Comparison of ENCODE assay signal across 1 cellular context in the genomic region with DNA sequence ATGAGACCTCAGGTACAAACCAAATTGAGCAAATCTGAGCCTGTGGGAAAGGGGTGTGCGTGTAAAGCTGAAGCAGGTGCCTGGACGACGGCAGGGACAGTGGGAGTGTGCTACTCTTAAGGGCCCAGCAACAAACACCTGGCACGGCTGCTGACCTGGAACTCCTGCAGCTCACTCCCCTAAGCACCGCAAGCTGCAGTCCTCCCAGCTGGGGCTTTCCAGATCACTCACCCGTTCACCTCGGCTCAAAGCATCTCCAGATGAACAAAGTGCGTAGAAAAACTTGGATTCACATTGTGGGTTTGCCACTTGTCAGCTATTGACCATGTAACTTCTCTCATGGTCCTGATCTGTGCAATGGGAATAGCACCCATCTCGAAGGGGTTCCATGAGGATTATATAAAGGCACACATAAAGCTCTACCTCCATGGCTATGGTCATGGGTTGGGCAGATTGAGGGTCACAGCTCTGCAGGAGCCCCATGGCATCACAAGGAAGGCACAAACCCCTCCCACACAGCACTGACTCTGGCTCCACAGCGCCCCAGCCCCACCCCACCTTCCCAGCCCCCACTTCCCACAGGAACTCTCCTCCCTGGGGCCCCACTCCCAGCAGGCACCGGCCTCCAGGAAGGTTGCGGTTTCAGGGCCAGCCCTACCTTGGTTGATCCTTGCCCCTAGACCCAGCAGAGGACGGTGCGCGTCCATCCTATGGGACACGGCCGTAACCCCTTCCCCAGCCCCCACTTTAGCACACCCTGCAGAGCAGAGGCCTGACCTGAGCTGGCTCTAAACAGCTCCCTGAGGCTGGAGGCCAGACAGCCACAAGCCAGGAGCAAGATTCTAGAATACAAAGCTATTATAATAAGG.
TF ChIP-seq lines count a peak whose summit lies in the region.

No MANE protein-coding gene starts in this region.

TF ChIP-seq in GM12878, 131 proteins besides CTCF, POLR2A, EP300 and RAD21 (continues in another document):
- no peak; the same call in 1 of the 2 replicates for TF ChIP-seq POLR2AphosphoS5 (IDR thresholded peaks at IDR 0.05; ENCODE audit: low read length)
- 0 out of 2 replicates have a peak, but pooled peaks have one; percentile 27 for TF ChIP-seq SMC3 (IDR thresholded peaks at IDR 0.05; ENCODE audit: borderline replicate concordance, low read length)
- no peak for TF ChIP-seq EGR1 (IDR thresholded peaks at IDR 0.05; ENCODE audit: borderline replicate concordance in 1 of 2, low read depth in 2 of 2, low read length in 2 of 2)
- TF ChIP-seq YY1 (IDR thresholded peaks at IDR 0.05; ENCODE audit: low read depth, low read length): peak; percentile 14; the same call in 1 of the 2 replicates
- peak; percentile 73; the same call in 1 of the 2 replicates for TF ChIP-seq FOXM1 (IDR thresholded peaks at IDR 0.05; ENCODE audit: low read depth, low read length)
- peak; percentile 59 to 61; a peak in 1 of 4 replicates for TF ChIP-seq BHLHE40 (IDR thresholded peaks at IDR 0.05; ENCODE audit: borderline replicate concordance in 1 of 2, low read depth in 2 of 2, low read length in 1 of 2)
- no peak for TF ChIP-seq SIN3A (IDR thresholded peaks at IDR 0.05; ENCODE audit: low read depth, low read length)
- TF ChIP-seq RBBP5 (conservative IDR thresholded peaks at IDR 0.05): no peak
- TF ChIP-seq, protein P1, sequence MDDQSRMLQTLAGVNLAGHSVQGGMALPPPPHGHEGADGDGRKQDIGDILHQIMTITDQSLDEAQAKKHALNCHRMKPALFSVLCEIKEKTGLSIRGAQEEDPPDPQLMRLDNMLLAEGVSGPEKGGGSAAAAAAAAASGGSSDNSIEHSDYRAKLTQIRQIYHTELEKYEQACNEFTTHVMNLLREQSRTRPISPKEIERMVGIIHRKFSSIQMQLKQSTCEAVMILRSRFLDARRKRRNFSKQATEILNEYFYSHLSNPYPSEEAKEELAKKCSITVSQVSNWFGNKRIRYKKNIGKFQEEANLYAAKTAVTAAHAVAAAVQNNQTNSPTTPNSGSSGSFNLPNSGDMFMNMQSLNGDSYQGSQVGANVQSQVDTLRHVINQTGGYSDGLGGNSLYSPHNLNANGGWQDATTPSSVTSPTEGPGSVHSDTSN (IDR thresholded peaks at IDR 0.05; ENCODE audit: insufficient replicate concordance, low read depth, low read length): no peak
- TF ChIP-seq KAT2A (conservative IDR thresholded peaks at IDR 0.05; ENCODE audit: control insufficient read depth, low read depth, low read length): no peak
- TF ChIP-seq ATF7 (IDR thresholded peaks at IDR 0.05; ENCODE audit: low read depth): no peak
- TF ChIP-seq, protein P2, sequence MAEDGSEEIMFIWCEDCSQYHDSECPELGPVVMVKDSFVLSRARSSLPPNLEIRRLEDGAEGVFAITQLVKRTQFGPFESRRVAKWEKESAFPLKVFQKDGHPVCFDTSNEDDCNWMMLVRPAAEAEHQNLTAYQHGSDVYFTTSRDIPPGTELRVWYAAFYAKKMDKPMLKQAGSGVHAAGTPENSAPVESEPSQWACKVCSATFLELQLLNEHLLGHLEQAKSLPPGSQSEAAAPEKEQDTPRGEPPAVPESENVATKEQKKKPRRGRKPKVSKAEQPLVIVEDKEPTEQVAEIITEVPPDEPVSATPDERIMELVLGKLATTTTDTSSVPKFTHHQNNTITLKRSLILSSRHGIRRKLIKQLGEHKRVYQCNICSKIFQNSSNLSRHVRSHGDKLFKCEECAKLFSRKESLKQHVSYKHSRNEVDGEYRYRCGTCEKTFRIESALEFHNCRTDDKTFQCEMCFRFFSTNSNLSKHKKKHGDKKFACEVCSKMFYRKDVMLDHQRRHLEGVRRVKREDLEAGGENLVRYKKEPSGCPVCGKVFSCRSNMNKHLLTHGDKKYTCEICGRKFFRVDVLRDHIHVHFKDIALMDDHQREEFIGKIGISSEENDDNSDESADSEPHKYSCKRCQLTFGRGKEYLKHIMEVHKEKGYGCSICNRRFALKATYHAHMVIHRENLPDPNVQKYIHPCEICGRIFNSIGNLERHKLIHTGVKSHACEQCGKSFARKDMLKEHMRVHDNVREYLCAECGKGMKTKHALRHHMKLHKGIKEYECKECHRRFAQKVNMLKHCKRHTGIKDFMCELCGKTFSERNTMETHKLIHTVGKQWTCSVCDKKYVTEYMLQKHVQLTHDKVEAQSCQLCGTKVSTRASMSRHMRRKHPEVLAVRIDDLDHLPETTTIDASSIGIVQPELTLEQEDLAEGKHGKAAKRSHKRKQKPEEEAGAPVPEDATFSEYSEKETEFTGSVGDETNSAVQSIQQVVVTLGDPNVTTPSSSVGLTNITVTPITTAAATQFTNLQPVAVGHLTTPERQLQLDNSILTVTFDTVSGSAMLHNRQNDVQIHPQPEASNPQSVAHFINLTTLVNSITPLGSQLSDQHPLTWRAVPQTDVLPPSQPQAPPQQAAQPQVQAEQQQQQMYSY (CRISPR knock-in tag; IDR thresholded peaks at IDR 0.05): no peak
- no peak for TF ChIP-seq TBL1XR1 (IDR thresholded peaks at IDR 0.05; ENCODE audit: low read depth, low read length)
- TF ChIP-seq MTA2 (IDR thresholded peaks at IDR 0.05; ENCODE audit: low read depth): no peak
- no peak for TF ChIP-seq NRF1 (conservative IDR thresholded peaks at IDR 0.05; ENCODE audit: low read depth, low read length)
- TF ChIP-seq IKZF1 (conservative IDR thresholded peaks at IDR 0.05): peak; percentile 87
- TF ChIP-seq, protein P3, sequence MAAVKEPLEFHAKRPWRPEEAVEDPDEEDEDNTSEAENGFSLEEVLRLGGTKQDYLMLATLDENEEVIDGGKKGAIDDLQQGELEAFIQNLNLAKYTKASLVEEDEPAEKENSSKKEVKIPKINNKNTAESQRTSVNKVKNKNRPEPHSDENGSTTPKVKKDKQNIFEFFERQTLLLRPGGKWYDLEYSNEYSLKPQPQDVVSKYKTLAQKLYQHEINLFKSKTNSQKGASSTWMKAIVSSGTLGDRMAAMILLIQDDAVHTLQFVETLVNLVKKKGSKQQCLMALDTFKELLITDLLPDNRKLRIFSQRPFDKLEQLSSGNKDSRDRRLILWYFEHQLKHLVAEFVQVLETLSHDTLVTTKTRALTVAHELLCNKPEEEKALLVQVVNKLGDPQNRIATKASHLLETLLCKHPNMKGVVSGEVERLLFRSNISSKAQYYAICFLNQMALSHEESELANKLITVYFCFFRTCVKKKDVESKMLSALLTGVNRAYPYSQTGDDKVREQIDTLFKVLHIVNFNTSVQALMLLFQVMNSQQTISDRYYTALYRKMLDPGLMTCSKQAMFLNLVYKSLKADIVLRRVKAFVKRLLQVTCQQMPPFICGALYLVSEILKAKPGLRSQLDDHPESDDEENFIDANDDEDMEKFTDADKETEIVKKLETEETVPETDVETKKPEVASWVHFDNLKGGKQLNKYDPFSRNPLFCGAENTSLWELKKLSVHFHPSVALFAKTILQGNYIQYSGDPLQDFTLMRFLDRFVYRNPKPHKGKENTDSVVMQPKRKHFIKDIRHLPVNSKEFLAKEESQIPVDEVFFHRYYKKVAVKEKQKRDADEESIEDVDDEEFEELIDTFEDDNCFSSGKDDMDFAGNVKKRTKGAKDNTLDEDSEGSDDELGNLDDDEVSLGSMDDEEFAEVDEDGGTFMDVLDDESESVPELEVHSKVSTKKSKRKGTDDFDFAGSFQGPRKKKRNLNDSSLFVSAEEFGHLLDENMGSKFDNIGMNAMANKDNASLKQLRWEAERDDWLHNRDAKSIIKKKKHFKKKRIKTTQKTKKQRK (IDR thresholded peaks at IDR 0.05; ENCODE audit: low read depth, low read length): no peak
- peak; percentile 78; the same call in 1 of the 2 replicates for TF ChIP-seq MTA3 (IDR thresholded peaks at IDR 0.05; ENCODE audit: borderline replicate concordance, low read length)
- no peak for TF ChIP-seq ZNF217 (IDR thresholded peaks at IDR 0.05)
- TF ChIP-seq SREBF1 (IDR thresholded peaks at IDR 0.05; ENCODE audit: low read length): no peak
- TF ChIP-seq HDAC2 (IDR thresholded peaks at IDR 0.05): no peak
- peak; percentile 75; the same call in 1 of the 2 replicates for TF ChIP-seq NFIC (IDR thresholded peaks at IDR 0.05; ENCODE audit: low read depth, low read length)
- TF ChIP-seq CBFB (IDR thresholded peaks at IDR 0.05; ENCODE audit: low read depth): peak; percentile 39
- TF ChIP-seq IKZF2 (IDR thresholded peaks at IDR 0.05): peak; percentile 70 to 71; a peak in 3 of 4 replicates
- TF ChIP-seq EED (IDR thresholded peaks at IDR 0.05; ENCODE audit: low read depth): peak; percentile 94
- TF ChIP-seq RELA (IDR thresholded peaks at IDR 0.05; ENCODE audit: borderline replicate concordance, partially characterized antibody): no peak
- TF ChIP-seq SP1 (IDR thresholded peaks at IDR 0.05; ENCODE audit: low read depth, low read length): peak; percentile 71
- TF ChIP-seq CHD2 (IDR thresholded peaks at IDR 0.05; ENCODE audit: borderline replicate concordance, low read depth, low read length): no peak
- TF ChIP-seq RB1 (IDR thresholded peaks at IDR 0.05; ENCODE audit: borderline replicate concordance): no peak
- peak; percentile 76 for TF ChIP-seq CBX5 (IDR thresholded peaks at IDR 0.05; ENCODE audit: low read depth)
- no peak for TF ChIP-seq ZNF274 (IDR thresholded peaks at IDR 0.05; ENCODE audit: insufficient read depth, insufficient read length)
- no peak for TF ChIP-seq SMAD1 (IDR thresholded peaks at IDR 0.05; ENCODE audit: low read depth, partially characterized antibody)
- TF ChIP-seq, protein P4, sequence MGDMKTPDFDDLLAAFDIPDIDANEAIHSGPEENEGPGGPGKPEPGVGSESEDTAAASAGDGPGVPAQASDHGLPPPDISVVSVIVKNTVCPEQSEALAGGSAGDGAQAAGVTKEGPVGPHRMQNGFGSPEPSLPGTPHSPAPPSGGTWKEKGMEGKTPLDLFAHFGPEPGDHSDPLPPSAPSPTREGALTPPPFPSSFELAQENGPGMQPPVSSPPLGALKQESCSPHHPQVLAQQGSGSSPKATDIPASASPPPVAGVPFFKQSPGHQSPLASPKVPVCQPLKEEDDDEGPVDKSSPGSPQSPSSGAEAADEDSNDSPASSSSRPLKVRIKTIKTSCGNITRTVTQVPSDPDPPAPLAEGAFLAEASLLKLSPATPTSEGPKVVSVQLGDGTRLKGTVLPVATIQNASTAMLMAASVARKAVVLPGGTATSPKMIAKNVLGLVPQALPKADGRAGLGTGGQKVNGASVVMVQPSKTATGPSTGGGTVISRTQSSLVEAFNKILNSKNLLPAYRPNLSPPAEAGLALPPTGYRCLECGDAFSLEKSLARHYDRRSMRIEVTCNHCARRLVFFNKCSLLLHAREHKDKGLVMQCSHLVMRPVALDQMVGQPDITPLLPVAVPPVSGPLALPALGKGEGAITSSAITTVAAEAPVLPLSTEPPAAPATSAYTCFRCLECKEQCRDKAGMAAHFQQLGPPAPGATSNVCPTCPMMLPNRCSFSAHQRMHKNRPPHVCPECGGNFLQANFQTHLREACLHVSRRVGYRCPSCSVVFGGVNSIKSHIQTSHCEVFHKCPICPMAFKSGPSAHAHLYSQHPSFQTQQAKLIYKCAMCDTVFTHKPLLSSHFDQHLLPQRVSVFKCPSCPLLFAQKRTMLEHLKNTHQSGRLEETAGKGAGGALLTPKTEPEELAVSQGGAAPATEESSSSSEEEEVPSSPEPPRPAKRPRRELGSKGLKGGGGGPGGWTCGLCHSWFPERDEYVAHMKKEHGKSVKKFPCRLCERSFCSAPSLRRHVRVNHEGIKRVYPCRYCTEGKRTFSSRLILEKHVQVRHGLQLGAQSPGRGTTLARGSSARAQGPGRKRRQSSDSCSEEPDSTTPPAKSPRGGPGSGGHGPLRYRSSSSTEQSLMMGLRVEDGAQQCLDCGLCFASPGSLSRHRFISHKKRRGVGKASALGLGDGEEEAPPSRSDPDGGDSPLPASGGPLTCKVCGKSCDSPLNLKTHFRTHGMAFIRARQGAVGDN (IDR thresholded peaks at IDR 0.05): no peak
- no peak for TF ChIP-seq FOXK2 (IDR thresholded peaks at IDR 0.05)
- TF ChIP-seq, protein P5, sequence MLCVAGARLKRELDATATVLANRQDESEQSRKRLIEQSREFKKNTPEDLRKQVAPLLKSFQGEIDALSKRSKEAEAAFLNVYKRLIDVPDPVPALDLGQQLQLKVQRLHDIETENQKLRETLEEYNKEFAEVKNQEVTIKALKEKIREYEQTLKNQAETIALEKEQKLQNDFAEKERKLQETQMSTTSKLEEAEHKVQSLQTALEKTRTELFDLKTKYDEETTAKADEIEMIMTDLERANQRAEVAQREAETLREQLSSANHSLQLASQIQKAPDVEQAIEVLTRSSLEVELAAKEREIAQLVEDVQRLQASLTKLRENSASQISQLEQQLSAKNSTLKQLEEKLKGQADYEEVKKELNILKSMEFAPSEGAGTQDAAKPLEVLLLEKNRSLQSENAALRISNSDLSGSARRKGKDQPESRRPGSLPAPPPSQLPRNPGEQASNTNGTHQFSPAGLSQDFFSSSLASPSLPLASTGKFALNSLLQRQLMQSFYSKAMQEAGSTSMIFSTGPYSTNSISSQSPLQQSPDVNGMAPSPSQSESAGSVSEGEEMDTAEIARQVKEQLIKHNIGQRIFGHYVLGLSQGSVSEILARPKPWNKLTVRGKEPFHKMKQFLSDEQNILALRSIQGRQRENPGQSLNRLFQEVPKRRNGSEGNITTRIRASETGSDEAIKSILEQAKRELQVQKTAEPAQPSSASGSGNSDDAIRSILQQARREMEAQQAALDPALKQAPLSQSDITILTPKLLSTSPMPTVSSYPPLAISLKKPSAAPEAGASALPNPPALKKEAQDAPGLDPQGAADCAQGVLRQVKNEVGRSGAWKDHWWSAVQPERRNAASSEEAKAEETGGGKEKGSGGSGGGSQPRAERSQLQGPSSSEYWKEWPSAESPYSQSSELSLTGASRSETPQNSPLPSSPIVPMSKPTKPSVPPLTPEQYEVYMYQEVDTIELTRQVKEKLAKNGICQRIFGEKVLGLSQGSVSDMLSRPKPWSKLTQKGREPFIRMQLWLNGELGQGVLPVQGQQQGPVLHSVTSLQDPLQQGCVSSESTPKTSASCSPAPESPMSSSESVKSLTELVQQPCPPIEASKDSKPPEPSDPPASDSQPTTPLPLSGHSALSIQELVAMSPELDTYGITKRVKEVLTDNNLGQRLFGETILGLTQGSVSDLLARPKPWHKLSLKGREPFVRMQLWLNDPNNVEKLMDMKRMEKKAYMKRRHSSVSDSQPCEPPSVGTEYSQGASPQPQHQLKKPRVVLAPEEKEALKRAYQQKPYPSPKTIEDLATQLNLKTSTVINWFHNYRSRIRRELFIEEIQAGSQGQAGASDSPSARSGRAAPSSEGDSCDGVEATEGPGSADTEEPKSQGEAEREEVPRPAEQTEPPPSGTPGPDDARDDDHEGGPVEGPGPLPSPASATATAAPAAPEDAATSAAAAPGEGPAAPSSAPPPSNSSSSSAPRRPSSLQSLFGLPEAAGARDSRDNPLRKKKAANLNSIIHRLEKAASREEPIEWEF (IDR thresholded peaks at IDR 0.05; ENCODE audit: insufficient replicate concordance, low read depth, low read length): no peak
- no peak for TF ChIP-seq ZBED1 (IDR thresholded peaks at IDR 0.05; ENCODE audit: borderline replicate concordance)
- TF ChIP-seq, protein P6, sequence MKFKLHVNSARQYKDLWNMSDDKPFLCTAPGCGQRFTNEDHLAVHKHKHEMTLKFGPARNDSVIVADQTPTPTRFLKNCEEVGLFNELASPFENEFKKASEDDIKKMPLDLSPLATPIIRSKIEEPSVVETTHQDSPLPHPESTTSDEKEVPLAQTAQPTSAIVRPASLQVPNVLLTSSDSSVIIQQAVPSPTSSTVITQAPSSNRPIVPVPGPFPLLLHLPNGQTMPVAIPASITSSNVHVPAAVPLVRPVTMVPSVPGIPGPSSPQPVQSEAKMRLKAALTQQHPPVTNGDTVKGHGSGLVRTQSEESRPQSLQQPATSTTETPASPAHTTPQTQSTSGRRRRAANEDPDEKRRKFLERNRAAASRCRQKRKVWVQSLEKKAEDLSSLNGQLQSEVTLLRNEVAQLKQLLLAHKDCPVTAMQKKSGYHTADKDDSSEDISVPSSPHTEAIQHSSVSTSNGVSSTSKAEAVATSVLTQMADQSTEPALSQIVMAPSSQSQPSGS (IDR thresholded peaks at IDR 0.05; ENCODE audit: low read length): peak; percentile 64; the same call in 1 of the 2 replicates
